10 cellular contexts compared by ENCODE assay signal in genomic region chr2:40213071-40213470, GRCh38.
DNase-seq lines count a peak whose midpoint lies in the region; ATAC-seq, FAIRE-seq and TF ChIP-seq lines count a peak whose summit lies in the region.
"Had no signal": no experiment of that assay in that cellular context is flagged by ENCODE, and none has a peak within 500 bp of the region (broad histone marks: within the 10 kb centered on the region; RNA-seq: fewer than 3 reads in every experiment).

No MANE protein-coding gene starts in this region.

- no peaks in the 10 kb centered on the region for H3F3A ChIP-seq in neural progenitor cell (ENCODE audit: low read depth)

- no peak overlapping the region for H3K4me3 Mint-ChIP-seq in neural progenitor cell
- H3K4me3 Mint-ChIP-seq: dendritic cell treated with granulocyte-macrophage colony-stimulating factor and Interleukin-4, amounts not matched to agents 40 ng/mL and 50 ng/mL, for 4 days had no signal

- H3K79me2 ChIP-seq in endothelial cell of umbilical vein (ENCODE audit: control insufficient read depth, insufficient read depth, low read length) (no peaks in the 10 kb centered on the region), neural progenitor cell (ENCODE audit: low read depth) (no peaks in the 10 kb centered on the region)

- H3K4me3 ChIP-seq in endothelial cell of umbilical vein (replicated peaks in 1 of 3; ENCODE audit: insufficient read depth in 1 of 3, low read depth in 1 of 3, low read length in 3 of 3) (no peak overlapping the region), neural progenitor cell (no peak overlapping the region)
- H3K4me3 ChIP-seq: skin epidermis had no signal

- no peak for TF ChIP-seq POLR2A in endothelial cell of umbilical vein (IDR thresholded peaks at IDR 0.05; ENCODE audit: low read depth, low read length)

- no peak for ATAC-seq in GM21381 (IDR thresholded peaks at IDR 0.05; ENCODE audit: unreplicated experiment)

- H4K20me1 ChIP-seq in endothelial cell of umbilical vein (replicated peaks; ENCODE audit: control insufficient read depth, extremely low read depth, insufficient read depth, low read length): no peaks in the 10 kb centered on the region
- no peaks in the 10 kb centered on the region for H4K20me1 ChIP-seq in neural progenitor cell (ENCODE audit: low read depth)

- H3K9ac ChIP-seq in endothelial cell of umbilical vein (replicated peaks; ENCODE audit: extremely low read depth, insufficient read depth, low read length): no peak overlapping the region
- H3K9ac ChIP-seq in neural progenitor cell: no peak overlapping the region

- peak; percentile 88 for FAIRE-seq in endothelial cell of umbilical vein (lab: Jason Lieb, UNC)

- peaks cover 4% of the 10 kb centered on the region for H3K36me3 Mint-ChIP-seq in neural progenitor cell

- H3K4me1 Mint-ChIP-seq in neural progenitor cell: peaks cover 9% of the 10 kb centered on the region

- dilution Hi-C loops in endothelial cell of umbilical vein (cut with MboI; ENCODE audit: extremely low pct_ligation_motif_present, low sequenced_read_pairs): no loop called here

- H3K27ac ChIP-seq in endothelial cell of umbilical vein (ENCODE audit: insufficient read depth, low read depth, low read length): no peak overlapping the region
- H3K27ac ChIP-seq in neural progenitor cell: no peak overlapping the region
- H3K27ac ChIP-seq: skin epidermis had no signal

- CTCF ChIA-PET in endothelial cell of umbilical vein (lab: Charles Lee): interaction anchor here (0.9 to 2.0 kb wide), 14 partner anchors 12 to 1486 kb away, joined by 3 to 24 read pairs (median 4); no protein-coding TSS in a partner anchor

- no peaks in the 10 kb centered on the region for H3K9me1 ChIP-seq in endothelial cell of umbilical vein (replicated peaks; ENCODE audit: control insufficient read depth, extremely low read depth, insufficient read depth, low read length)

- BruUV-seq in endothelial cell of umbilical vein (replicated peaks; lab: Mats Ljungman, UMichigan): no TSS peak

- no peaks in the 10 kb centered on the region for H3K4me1 ChIP-seq in endothelial cell of umbilical vein (ENCODE audit: control insufficient read depth, extremely low read depth, insufficient read depth, low read length)
- H3K4me1 ChIP-seq in neural progenitor cell: peaks cover 10% of the 10 kb centered on the region

- POLR2A ChIA-PET in endothelial cell of umbilical vein (lab: Charles Lee): no interaction called here

- TF ChIP-seq CTCF in endothelial cell of umbilical vein (IDR thresholded peaks at IDR 0.05; ENCODE audit: extremely low read depth in 1 of 2, insufficient read depth in 1 of 2, low read depth in 1 of 2, low read length in 2 of 2) (peak in 1 of 2 donors; percentile 32), neural progenitor cell (IDR thresholded peaks at IDR 0.05) (peak; percentile 37)

- H3K27me3 ChIP-seq in endothelial cell of umbilical vein (ENCODE audit: control insufficient read depth in 2 of 2, insufficient read depth in 2 of 2, low read length in 2 of 2): peaks cover 0 to 1% of the 10 kb centered on the region in 2 experiments
- no peaks in the 10 kb centered on the region for H3K27me3 ChIP-seq in neural progenitor cell

- DNase-seq in GM04504 (ENCODE audit: low read depth) (peak; percentile 62), NCI-H82 treated with DMSO at 0.1 percent for 48 hours (lab: John Stamatoyannopoulos, UW; ENCODE audit: unreplicated experiment) (peak; percentile 19), endothelial cell of umbilical vein (ENCODE audit: low read depth, low spot score) (peak; percentile 22), neural progenitor cell (ENCODE audit: low spot score) (peak; percentile 15), hypothalamus (lab: John Stamatoyannopoulos, UW) (no peak), SKM-1 treated with dmso at 0.1 percent for 144 hours (lab: John Stamatoyannopoulos, UW; ENCODE audit: unreplicated experiment) (no peak), NCI-H1417 treated with DMSO at 0.1 percent for 48 hours (lab: John Stamatoyannopoulos, UW) (no peak)

- H3K9me3 Mint-ChIP-seq in neural progenitor cell: peaks cover 16% of the 10 kb centered on the region

- intact Hi-C loops in endothelial cell of umbilical vein (cut with micrococcal nuclease): loop anchor here (1.0 kb wide), 1 partner anchor 341 kb away; no protein-coding TSS in a partner anchor

- H3K27me3 Mint-ChIP-seq in neural progenitor cell (ENCODE audit: insufficient read depth, low read depth): no peaks in the 10 kb centered on the region
- H3K27me3 Mint-ChIP-seq: dendritic cell treated with granulocyte-macrophage colony-stimulating factor and Interleukin-4, amounts not matched to agents 40 ng/mL and 50 ng/mL, for 4 days had no signal

- no peak overlapping the region for H2AFZ ChIP-seq in endothelial cell of umbilical vein (ENCODE audit: low read depth, low read length)
- H2AFZ ChIP-seq in neural progenitor cell (replicated peaks): no peak overlapping the region

- H3K4me2 ChIP-seq in endothelial cell of umbilical vein (ENCODE audit: insufficient read depth, low read length) (no peak overlapping the region), neural progenitor cell (no peak overlapping the region)

- H3K36me3 ChIP-seq in endothelial cell of umbilical vein (ENCODE audit: control insufficient read depth in 2 of 2, extremely low read depth in 1 of 2, insufficient read depth in 2 of 2, low read length in 2 of 2): no peaks in the 10 kb centered on the region
- H3K36me3 ChIP-seq in neural progenitor cell: no peaks in the 10 kb centered on the region

- H3K9me3 ChIP-seq in endothelial cell of umbilical vein (replicated peaks; ENCODE audit: control insufficient read depth, insufficient read depth, low read length) (no peaks in the 10 kb centered on the region), neural progenitor cell (ENCODE audit: low read depth) (peaks cover 6% of the 10 kb centered on the region)

- no peak overlapping the region for H3K27ac Mint-ChIP-seq in neural progenitor cell
- H3K27ac Mint-ChIP-seq: dendritic cell treated with granulocyte-macrophage colony-stimulating factor and Interleukin-4, amounts not matched to agents 40 ng/mL and 50 ng/mL, for 4 days had no signal

TF ChIP-seq in endothelial cell of umbilical vein, 7 proteins besides CTCF, POLR2A, EP300 and RAD21:
- TF ChIP-seq GATA2 (IDR thresholded peaks at IDR 0.05; ENCODE audit: insufficient read depth, insufficient read length, low read depth, low read length): no peak
- TF ChIP-seq JUN (IDR thresholded peaks at IDR 0.05; ENCODE audit: borderline replicate concordance, insufficient read depth, insufficient read length, low read depth): no peak
- TF ChIP-seq POLR2AphosphoS5 (IDR thresholded peaks at IDR 0.05; ENCODE audit: insufficient read depth, low read depth, low read length): no peak
- TF ChIP-seq MYC (IDR thresholded peaks at IDR 0.05; ENCODE audit: low read depth, low read length): no peak
- TF ChIP-seq MAX (IDR thresholded peaks at IDR 0.05; ENCODE audit: insufficient read depth, insufficient read length): no peak
- no peak for TF ChIP-seq EZH2 (IDR thresholded peaks at IDR 0.05; ENCODE audit: borderline replicate concordance, low read depth, low read length, severe bottlenecking)
- TF ChIP-seq FOS (IDR thresholded peaks at IDR 0.05; ENCODE audit: borderline replicate concordance, insufficient read depth, low read length): no peak

Comparison
In these comparisons a context has a peak if more than half of its experiments do, and no peak if none do; other contexts are left out.
1. DNase-seq: peak in GM04504 (single experiment), NCI-H82 treated with DMSO at 0.1 percent for 48 hours (single experiment), endothelial cell of umbilical vein (single experiment) and neural progenitor cell (single experiment); none in hypothalamus (0 of 51), SKM-1 treated with dmso at 0.1 percent for 144 hours (single experiment) and NCI-H1417 treated with DMSO at 0.1 percent for 48 hours (single experiment).